Comparison of ENCODE assay signal across 8 cellular contexts in genomic region chr9:97220894-97221477, GRCh38.
DNase-seq lines count a peak whose midpoint lies in the region; ATAC-seq and TF ChIP-seq lines count a peak whose summit lies in the region.

No MANE protein-coding gene starts in this region.

- intact Hi-C loops in activated CD4-positive, alpha-beta memory T cell treated with anti-CD3 and anti-CD28 coated beads for 36 hours (cut with micrococcal nuclease), result loop anchor here (2.0 to 5.0 kb wide), 2 partner anchors 18 to 364 kb away; no protein-coding TSS in a partner anchor

- H3K27ac Mint-ChIP-seq in activated CD4-positive, alpha-beta memory T cell treated with anti-CD3 and anti-CD28 coated beads for 36 hours, result no peak overlapping the region
- peak overlapping the region; percentile 52 for H3K27ac Mint-ChIP-seq in progenitor cell of endocrine pancreas

- peak overlapping the region; percentile 64 for H3K9ac ChIP-seq in ES-I3 (ENCODE audit: low read depth, low read length)

- CTCF ChIA-PET in activated CD4-positive, alpha-beta memory T cell treated with anti-CD3 and anti-CD28 coated beads for 36 hours (lab: Charles Lee), result interaction anchor here (0.6 to 3.4 kb wide), 4 partner anchors 17 to 365 kb away, joined by 3 to 29 read pairs (median 6); partner anchors contain the start of gene ZNF782

- H3K36me3 ChIP-seq in ES-I3 (ENCODE audit: insufficient read depth, low read length) (no peaks in the 10 kb centered on the region; the same call in 1 of the 2 replicates), gastroesophageal sphincter (no peaks in the 10 kb centered on the region)

- H3K9me3 ChIP-seq in ES-I3 (ENCODE audit: control insufficient read depth, insufficient read depth, low read length) (no peaks in the 10 kb centered on the region), gastroesophageal sphincter (no peaks in the 10 kb centered on the region)

- DNase-seq in activated CD4-positive, alpha-beta memory T cell treated with anti-CD3 and anti-CD28 coated beads for 36 hours, result no peak
- no peak for DNase-seq in progenitor cell of endocrine pancreas (ENCODE audit: low spot score, unreplicated experiment)
- no peak for DNase-seq in NCI-H510A treated with DMSO at 0.1 percent for 48 hours (lab: John Stamatoyannopoulos, UW)
- DNase-seq in NCI-H187 treated with DMSO at 0.1 percent for 48 hours (lab: John Stamatoyannopoulos, UW), result no peak

- no peak for TF ChIP-seq POLR2A in gastroesophageal sphincter (IDR thresholded peaks at IDR 0.05)

- peak overlapping the region in 1 of 2 donors; percentile 46 for H3K4me3 ChIP-seq in gastroesophageal sphincter

- no peak for TF ChIP-seq CTCF in gastroesophageal sphincter (IDR thresholded peaks at IDR 0.05)
- TF ChIP-seq CTCF in progenitor cell of endocrine pancreas (IDR thresholded peaks at IDR 0.05; ENCODE audit: unreplicated experiment), result no peak

- no peaks in the 10 kb centered on the region for H3K36me3 Mint-ChIP-seq in activated CD4-positive, alpha-beta memory T cell treated with anti-CD3 and anti-CD28 coated beads for 36 hours
- H3K36me3 Mint-ChIP-seq in progenitor cell of endocrine pancreas (ENCODE audit: insufficient read depth), result no peaks in the 10 kb centered on the region

- ATAC-seq in gastroesophageal sphincter (peak; percentile 39), GM18873 (IDR thresholded peaks at IDR 0.05; ENCODE audit: low FRiP score, unreplicated experiment) (no peak), HG03135 (IDR thresholded peaks at IDR 0.05; ENCODE audit: unreplicated experiment) (no peak)

- H3K27me3 ChIP-seq in gastroesophageal sphincter, result peaks cover 57% of the 10 kb centered on the region

- H3K4me3 Mint-ChIP-seq in activated CD4-positive, alpha-beta memory T cell treated with anti-CD3 and anti-CD28 coated beads for 36 hours, result peak overlapping the region; percentile 76
- H3K4me3 Mint-ChIP-seq in progenitor cell of endocrine pancreas (ENCODE audit: low read depth), result peak overlapping the region; percentile 68

- H3K27me3 Mint-ChIP-seq in activated CD4-positive, alpha-beta memory T cell treated with anti-CD3 and anti-CD28 coated beads for 36 hours, result peaks cover 38% of the 10 kb centered on the region
- peaks cover 73% of the 10 kb centered on the region for H3K27me3 Mint-ChIP-seq in progenitor cell of endocrine pancreas

- 12% methylated on average over 14 of the region's 44 CpGs; no CpG with 5 or more reads in 1 of the 2 donors for WGBS in gastroesophageal sphincter (ENCODE audit: low coverage in 1 of 2), 2 donors

- no peaks in the 10 kb centered on the region for H3K9me3 Mint-ChIP-seq in activated CD4-positive, alpha-beta memory T cell treated with anti-CD3 and anti-CD28 coated beads for 36 hours
- H3K9me3 Mint-ChIP-seq in progenitor cell of endocrine pancreas (ENCODE audit: low read depth), result no peaks in the 10 kb centered on the region

- no peak for TF ChIP-seq EP300 in gastroesophageal sphincter (IDR thresholded peaks at IDR 0.05)

- peaks cover 5% of the 10 kb centered on the region for H3K4me1 Mint-ChIP-seq in activated CD4-positive, alpha-beta memory T cell treated with anti-CD3 and anti-CD28 coated beads for 36 hours (ENCODE audit: low read depth)
- peaks cover 6% of the 10 kb centered on the region for H3K4me1 Mint-ChIP-seq in progenitor cell of endocrine pancreas (ENCODE audit: low read depth)

- POLR2A ChIA-PET in activated CD4-positive, alpha-beta memory T cell treated with anti-CD3 and anti-CD28 coated beads for 36 hours (lab: Charles Lee), result interaction anchor here (0.7 to 1.8 kb wide), 2 partner anchors 17 to 26 kb away, joined by 3 to 7 read pairs; no protein-coding TSS in a partner anchor

- H3K4me1 ChIP-seq in ES-I3 (ENCODE audit: insufficient read depth, low read length), result no peaks in the 10 kb centered on the region
- peaks cover 2 to 19% (median 13%) of the 10 kb centered on the region in 3 donors for H3K4me1 ChIP-seq in gastroesophageal sphincter

- no peak overlapping the region for H3K27ac ChIP-seq in gastroesophageal sphincter
